In the genomic region with DNA sequence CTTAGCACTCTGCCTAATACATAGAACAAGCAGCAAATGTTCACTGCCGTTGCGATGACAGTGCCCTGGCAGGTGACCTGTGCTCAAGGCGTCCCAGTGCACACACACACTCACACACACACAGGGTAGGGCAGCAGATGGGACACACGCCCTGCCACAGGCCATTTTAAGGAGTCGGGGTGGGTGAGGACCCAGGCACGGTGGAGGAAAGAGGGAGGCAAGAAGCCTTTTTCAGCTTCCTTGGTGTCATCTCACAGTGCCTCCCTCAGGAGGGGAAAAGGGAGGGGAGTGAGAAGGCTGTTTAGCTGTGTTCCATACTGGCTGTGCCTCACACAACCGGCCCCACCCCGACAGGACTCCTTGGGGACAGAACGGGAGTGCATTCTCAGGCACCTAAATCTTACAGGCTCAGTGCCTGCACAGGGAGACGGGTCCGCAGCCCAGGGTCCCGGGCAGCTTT, we compare ENCODE assay signal across 10 cellular contexts. TPM values are rescaled to one million over a fixed set of nuclear protein-coding genes. Genes with fewer than 3 reads are reported as not detected.
DNase-seq lines count a peak whose midpoint lies in the region; TF ChIP-seq lines count a peak whose summit lies in the region.
"Had no signal": no experiment of that assay in that cellular context is flagged by ENCODE, and none has a peak within 500 bp of the region (broad histone marks: within the 10 kb centered on the region; RNA-seq: fewer than 3 reads in every experiment).

No MANE protein-coding gene starts in this region.

- H3K27me3 Mint-ChIP-seq in activated CD4-positive, alpha-beta T cell treated with anti-CD3 and anti-CD28 coated beads, Interleukin-2, amount 10 ng/mL, durations not matched to agents 24 days and 14 days: peaks cover 47% of the 10 kb centered on the region

- TF ChIP-seq POLR2A in thyroid gland (IDR thresholded peaks at IDR 0.05): no peak

- H3K4me1 ChIP-seq in mucosa of rectum (ENCODE audit: control insufficient read depth in 2 of 2, insufficient read depth in 2 of 2, low read length in 2 of 2) (peaks cover 24 to 35% of the 10 kb centered on the region in 2 donors), thyroid gland (peaks cover 24 to 29% of the 10 kb centered on the region in 2 donors)

- peak overlapping the region; percentile 72 for H3K9ac ChIP-seq in mucosa of rectum (ENCODE audit: low read depth in 1 of 2, low read length in 2 of 2)

- no peak for TF ChIP-seq CTCF in thyroid gland (IDR thresholded peaks at IDR 0.05)

- H3K9me3 ChIP-seq in mucosa of rectum (ENCODE audit: control insufficient read depth in 2 of 2, low read length in 2 of 2) (no peaks in the 10 kb centered on the region), thyroid gland (no peaks in the 10 kb centered on the region)

- 30 to 37% methylated on average over 9 to 12 of the region's 12 CpGs for WGBS in thyroid gland, 2 donors

- no peak for DNase-seq in activated CD4-positive, alpha-beta T cell treated with anti-CD3 and anti-CD28 coated beads, Interleukin-2, amount 10 ng/mL, durations not matched to agents 24 days and 14 days
- no peak for DNase-seq in activated CD4-positive, alpha-beta T cell treated with anti-CD3 and anti-CD28 coated beads for 48 hours
- DNase-seq in thyroid gland (peak; percentile 36 to 43), SKM-1 treated with dmso at 0.1 percent for 144 hours (lab: John Stamatoyannopoulos, UW; ENCODE audit: unreplicated experiment) (no peak), MV-4-11 (lab: John Stamatoyannopoulos, UW) (no peak)
- DNase-seq in stimulated activated CD4-positive, alpha-beta T cell treated with anti-CD3 and anti-CD28 coated beads, Interleukin-4, amount 100 ng/mL, for 4 hours: no peak
- DNase-seq: left cardiac atrium, NCI-H2029 treated with DMSO at 0.1 percent for 48 hours had no signal

- peaks cover 6 to 7% of the 10 kb centered on the region in 2 donors for H3K27me3 ChIP-seq in mucosa of rectum (ENCODE audit: control insufficient read depth in 2 of 2, insufficient read depth in 2 of 2, low read length in 2 of 2)
- H3K27me3 ChIP-seq in thyroid gland: no peaks in the 10 kb centered on the region

- peak overlapping the region; percentile 34 for H3K4me3 Mint-ChIP-seq in activated CD4-positive, alpha-beta T cell treated with anti-CD3 and anti-CD28 coated beads, Interleukin-2, amount 10 ng/mL, durations not matched to agents 24 days and 14 days

- peak overlapping the region; percentile 66 to 71 for H3K4me3 ChIP-seq in mucosa of rectum (ENCODE audit: low read length in 2 of 2)
- H3K4me3 ChIP-seq in thyroid gland (replicated peaks in 1 of 3): peak overlapping the region in 1 of 3 donors; percentile 46

- H3K36me3 Mint-ChIP-seq in activated CD4-positive, alpha-beta T cell treated with anti-CD3 and anti-CD28 coated beads, Interleukin-2, amount 10 ng/mL, durations not matched to agents 24 days and 14 days (ENCODE audit: low read depth): no peaks in the 10 kb centered on the region

- no peaks in the 10 kb centered on the region for H3K9me3 Mint-ChIP-seq in activated CD4-positive, alpha-beta T cell treated with anti-CD3 and anti-CD28 coated beads, Interleukin-2, amount 10 ng/mL, durations not matched to agents 24 days and 14 days

- peaks cover 7% of the 10 kb centered on the region for H3K4me1 Mint-ChIP-seq in activated CD4-positive, alpha-beta T cell treated with anti-CD3 and anti-CD28 coated beads, Interleukin-2, amount 10 ng/mL, durations not matched to agents 24 days and 14 days

- intact Hi-C loops in activated CD4-positive, alpha-beta T cell treated with anti-CD3 and anti-CD28 coated beads, Interleukin-2, amount 10 ng/mL, durations not matched to agents 24 days and 14 days (cut with micrococcal nuclease): no loop called here
- intact Hi-C loops in thyroid gland (cut with DNase I): loop anchor here (5.0 kb wide), 1 partner anchor 83 kb away; no protein-coding TSS in a partner anchor

- H3K36me3 ChIP-seq in mucosa of rectum (ENCODE audit: control insufficient read depth in 2 of 2, insufficient read depth in 2 of 2, low read length in 2 of 2): no peaks in the 10 kb centered on the region
- no peaks in the 10 kb centered on the region for H3K36me3 ChIP-seq in thyroid gland

- peak overlapping the region; percentile 47 for H3K27ac ChIP-seq in cingulate gyrus (ENCODE audit: low read depth, low read length)
- H3K27ac ChIP-seq in mucosa of rectum (ENCODE audit: low read depth in 2 of 2, low read length in 2 of 2): peak overlapping the region; percentile 83 to 87
- H3K27ac ChIP-seq in thyroid gland: peak overlapping the region in 1 of 3 donors; percentile 49

- H3K27ac Mint-ChIP-seq in activated CD4-positive, alpha-beta T cell treated with anti-CD3 and anti-CD28 coated beads, Interleukin-2, amount 10 ng/mL, durations not matched to agents 24 days and 14 days: peak overlapping the region; percentile 25

RNA-seq across cellular contexts. Expression of a gene that starts 1.5 kb away (rescaled TPM):
- 0.66 and 0.77 TPM in 2 replicates for total RNA-seq in activated CD4-positive, alpha-beta T cell treated with anti-CD3 and anti-CD28 coated beads, Interleukin-2, amount 10 ng/mL, durations not matched to agents 24 days and 14 days
- total RNA-seq in thyroid gland: 10 to 100 TPM in 1 of 4 donors, 1 to 10 TPM in 3; 4.0 to 10.9 (median 5.6) TPM

Comparison
In these comparisons a context has a peak if more than half of its experiments do, and no peak if none do; other contexts are left out.
1. DNase-seq: peak in thyroid gland (2 of 2); none in activated CD4-positive, alpha-beta T cell treated with anti-CD3 and anti-CD28 coated beads, Interleukin-2, amount 10 ng/mL, durations not matched to agents 24 days and 14 days (single experiment), activated CD4-positive, alpha-beta T cell treated with anti-CD3 and anti-CD28 coated beads for 48 hours (single experiment), SKM-1 treated with dmso at 0.1 percent for 144 hours (single experiment), MV-4-11 (single experiment) and stimulated activated CD4-positive, alpha-beta T cell treated with anti-CD3 and anti-CD28 coated beads, Interleukin-4, amount 100 ng/mL, for 4 hours (0 of 2).